ENCODE assay signal across 35 cellular contexts in the genomic region with DNA sequence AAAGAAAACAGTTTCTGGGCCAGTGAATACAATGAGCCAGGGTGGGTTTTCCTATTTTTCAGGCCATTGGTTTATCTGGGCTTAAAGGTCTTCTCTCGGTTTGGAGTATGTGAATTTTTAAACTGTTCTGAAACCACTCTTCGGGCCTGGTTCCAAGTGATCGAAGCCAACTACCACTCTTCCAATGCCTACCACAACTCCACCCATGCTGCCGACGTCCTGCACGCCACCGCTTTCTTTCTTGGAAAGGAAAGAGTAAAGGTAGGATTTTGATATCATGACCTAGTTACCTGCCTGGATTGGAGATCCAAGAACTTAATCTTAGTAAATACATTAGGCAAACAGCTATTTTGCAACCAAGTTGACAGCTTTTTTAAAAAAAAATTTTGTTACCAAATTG.
"Had no signal": no experiment of that assay in that cellular context is flagged by ENCODE, and none has a peak within 500 bp of the region (broad histone marks: within the 10 kb centered on the region; RNA-seq: fewer than 3 reads in every experiment).

No MANE protein-coding gene starts in this region.

- FAIRE-seq: astrocyte, bronchial epithelial cell had no signal

- ATAC-seq: activated naive CD4-positive, alpha-beta T cell treated with anti-CD3 and anti-CD28 coated beads, Interleukin-2, amount 50 U/mL, for 72 hours; activated naive CD8-positive, alpha-beta T cell treated with anti-CD3 and anti-CD28 coated beads, Interleukin-2, amount 50 U/mL, for 24 hours; activated T-cell treated with anti-CD3 and anti-CD28 coated beads, Interleukin-2, amount 50 U/mL, for 4 hours; activated T-cell treated with anti-CD3 and anti-CD28 coated beads, Interleukin-2, amount 50 U/mL, for 72 hours; activated T-helper 17 cell treated with anti-CD3 and anti-CD28 coated beads, Interleukin-2, amount 50 U/mL, for 72 hours; body of pancreas had no signal

- H3K27me3 ChIP-seq: adrenal gland, ascending aorta, body of pancreas, brain microvascular endothelial cell, breast epithelium, cardiac muscle cell had no signal

- H3K4me1 ChIP-seq: body of pancreas, breast epithelium had no signal

- H3K36me3 ChIP-seq: adrenal gland, brain microvascular endothelial cell, breast epithelium, cardiac muscle cell had no signal

- H3K4me3 ChIP-seq: adrenal gland, ascending aorta, body of pancreas, breast epithelium, cardiac muscle cell had no signal

- DNase-seq: activated effector memory CD4-positive, alpha-beta T cell treated with anti-CD3 and anti-CD28 coated beads, Interleukin-2, amount 50 U/mL, for 16 hours; activated effector memory CD4-positive, alpha-beta T cell treated with Interleukin-2 at 50 U/mL for 16 hours; activated gamma-delta T cell; activated gamma-delta T cell treated with Interleukin-2 at 50 U/mL for 16 hours; activated naive CD4-positive, alpha-beta T cell; activated naive CD4-positive, alpha-beta T cell treated with anti-CD3 and anti-CD28 coated beads for 36 hours; activated naive CD4-positive, alpha-beta T cell treated with anti-CD3 and anti-CD28 coated beads, Interleukin-2, amount 10 ng/mL, durations not matched to agents 7 days and 5 days; activated naive CD4-positive, alpha-beta T cell treated with anti-CD3 and anti-CD28 coated beads, Interleukin-2, amount 50 U/mL, for 16 hours; activated naive CD4-positive, alpha-beta T cell treated with Interleukin-2 at 50 U/mL for 16 hours; activated naive CD8-positive, alpha-beta T cell treated with anti-CD3 and anti-CD28 coated beads for 36 hours; activated naive CD8-positive, alpha-beta T cell treated with anti-CD3 and anti-CD28 coated beads, Interleukin-2, amount 10 ng/mL, durations not matched to agents 7 days and 5 days; activated naive CD8-positive, alpha-beta T cell treated with anti-CD3 and anti-CD28 coated beads, Interleukin-2, amount 50 U/mL, for 24 hours; activated T-cell treated with anti-CD3 and anti-CD28 coated beads for 4 hours; activated T-cell treated with anti-CD3 and anti-CD28 coated beads, Interleukin-2, amount 50 U/mL, for 1 hour; activated T-cell treated with anti-CD3 and anti-CD28 coated beads, Interleukin-2, amount 50 U/mL, for 24 hours; activated T-cell treated with anti-CD3 and anti-CD28 coated beads, Interleukin-2, amount 50 U/mL, for 4 hours; activated T-cell treated with anti-CD3 and anti-CD28 coated beads, Interleukin-2, amount 50 U/mL, for 48 hours; activated T-cell treated with anti-CD3 and anti-CD28 coated beads, Interleukin-2, amount 50 U/mL, for 72 hours; adrenal gland; amniotic stem cell; amygdala; anterior cingulate cortex; aorta; body of pancreas; brain microvascular endothelial cell; caudate nucleus; central memory CD4-positive, alpha-beta T cell; cerebellar nuclear complex had no signal

- H3K27ac ChIP-seq: adrenal gland, ascending aorta, body of pancreas, brain microvascular endothelial cell, breast epithelium, cardiac muscle cell had no signal

- H3K9me3 ChIP-seq: adrenal gland, ascending aorta, body of pancreas, breast epithelium had no signal
